ENCODE assay signal across 20 cellular contexts in the genomic region with DNA sequence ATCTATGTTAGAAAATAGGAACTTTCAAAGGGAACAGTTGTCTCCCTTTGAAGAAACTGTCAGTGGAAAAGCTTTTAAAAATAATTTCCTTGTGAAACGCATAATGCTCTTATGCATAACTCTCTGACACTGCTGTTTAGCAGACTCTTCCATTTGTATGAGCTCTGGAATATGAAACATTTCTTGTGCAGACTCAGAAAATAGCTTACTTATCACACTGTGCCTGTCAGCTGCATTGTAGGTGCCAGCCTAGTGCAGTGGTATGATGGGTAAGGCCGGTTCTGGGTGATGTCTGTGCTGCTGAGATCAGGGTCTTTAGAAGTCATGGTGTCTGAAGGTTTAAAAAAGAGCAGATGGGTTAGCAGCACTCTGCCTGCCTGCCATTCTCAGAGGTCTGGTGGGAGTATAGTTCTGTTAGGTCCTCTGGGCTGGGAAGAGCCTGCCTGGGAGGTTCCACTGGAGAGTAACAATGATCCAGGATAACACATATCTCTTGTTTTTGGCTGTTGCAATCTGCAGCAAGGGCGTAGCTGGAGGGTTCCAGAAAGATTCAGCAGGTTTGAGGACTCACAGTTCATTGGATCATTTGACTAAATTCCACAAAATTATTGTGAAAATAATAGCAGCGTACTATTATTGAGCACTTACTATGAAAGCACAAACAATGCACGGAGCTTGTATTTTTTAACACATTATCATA.
"Had no signal": no experiment of that assay in that cellular context is flagged by ENCODE, and none has a peak within 500 bp of the region (broad histone marks: within the 10 kb centered on the region; RNA-seq: fewer than 3 reads in every experiment).

No MANE protein-coding gene starts in this region.

- H3K9ac ChIP-seq: parathyroid adenoma had no signal

- H3K27ac ChIP-seq: esophagus squamous epithelium, neutrophil, parathyroid adenoma, transverse colon, vagina had no signal

- H3K9me3 ChIP-seq: mucosa of descending colon, neutrophil, transverse colon, vagina had no signal

- H2AFZ ChIP-seq: parathyroid adenoma had no signal

- H3K27me3 ChIP-seq: esophagus squamous epithelium, neutrophil, transverse colon, vagina had no signal

- H3K4me1 ChIP-seq: esophagus squamous epithelium, parathyroid adenoma, transverse colon, vagina had no signal

- FAIRE-seq: endothelial cell of umbilical vein had no signal

- H3K79me2 ChIP-seq: parathyroid adenoma had no signal

- DNase-seq: activated CD4-positive, alpha-beta memory T cell treated with anti-CD3 and anti-CD28 coated beads, Interleukin-2, amount 10 ng/mL, durations not matched to agents 7 days and 5 days; activated CD4-positive, alpha-beta T cell treated with anti-CD3 and anti-CD28 coated beads for 36 hours; activated gamma-delta T cell; activated T-cell treated with anti-CD3 and anti-CD28 coated beads, Interleukin-2, amount 50 U/mL, for 4 hours; amniotic stem cell; cerebellar nuclear complex; effector CD8-positive, alpha-beta T cell; esophagus squamous epithelium; mucosa of descending colon; naive thymus-derived CD8-positive, alpha-beta T cell; stimulated activated CD4-positive, alpha-beta T cell treated with anti-CD3 and anti-CD28 coated beads, Interleukin-2, amount 100 ng/mL, for 48 hours; stimulated activated naive CD4-positive, alpha-beta T cell; T-cell; T-helper 9 cell; transverse colon had no signal

- ATAC-seq: activated CD4-positive, alpha-beta T cell treated with anti-CD3 and anti-CD28 coated beads for 36 hours; activated naive CD4-positive, alpha-beta T cell treated with anti-CD3 and anti-CD28 coated beads, Interleukin-2, amount 50 U/mL, for 72 hours; activated T-cell treated with anti-CD3 and anti-CD28 coated beads, Interleukin-2, amount 50 U/mL, for 4 hours; mucosa of descending colon; naive thymus-derived CD8-positive, alpha-beta T cell; T-cell had no signal

- H3K36me3 ChIP-seq: esophagus squamous epithelium, neutrophil, transverse colon, vagina had no signal

- H3K4me3 ChIP-seq: esophagus squamous epithelium, mucosa of descending colon, transverse colon, vagina had no signal
